In the genomic region with DNA sequence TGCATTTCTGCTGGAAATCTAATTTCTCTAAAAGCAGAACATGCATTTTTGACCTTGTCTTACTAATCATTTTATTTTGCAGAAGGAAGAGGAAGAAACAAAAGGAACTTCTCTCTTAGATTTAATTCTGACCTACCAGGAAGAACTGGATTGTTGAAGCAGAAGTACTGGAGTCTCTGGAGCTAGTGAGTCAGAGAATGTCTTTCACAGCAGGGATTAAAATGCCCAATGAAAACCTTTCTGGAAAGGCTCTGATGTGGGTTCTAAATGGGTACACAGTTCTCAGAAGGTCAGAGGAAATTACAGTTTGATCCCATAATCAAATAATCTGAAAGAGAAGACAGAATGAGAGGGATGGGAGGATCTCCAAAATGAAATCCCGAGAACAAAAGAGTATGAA, we compare ENCODE assay signal across 33 cellular contexts.
DNase-seq lines count a peak whose midpoint lies in the region; ATAC-seq and TF ChIP-seq lines count a peak whose summit lies in the region.
"Had no signal": no experiment of that assay in that cellular context is flagged by ENCODE, and none has a peak within 500 bp of the region (broad histone marks: within the 10 kb centered on the region; RNA-seq: fewer than 3 reads in every experiment).

No MANE protein-coding gene starts in this region.

- no peaks in the 10 kb centered on the region for H3K9me2 ChIP-seq in HCT116 (ENCODE audit: insufficient read depth)

- peak overlapping the region; percentile 33 for H3K4me2 ChIP-seq in HCT116 (ENCODE audit: low read length)

- intact Hi-C loops in HCT116 (cut with micrococcal nuclease) = loop anchor here (10.0 kb wide), 1 partner anchor 185 kb away; no protein-coding TSS in a partner anchor

- no peaks in the 10 kb centered on the region for H3K79me2 ChIP-seq in HCT116 (ENCODE audit: insufficient read depth, low read length)

- BruUV-seq in HCT116 (replicated peaks; lab: Mats Ljungman, UMichigan) = no TSS peak

- H3K9ac ChIP-seq in HCT116 (ENCODE audit: low read length) = no peak overlapping the region

- H2AFZ ChIP-seq in HCT116 (ENCODE audit: low read depth, low read length, poor library complexity, severe bottlenecking) = no peak overlapping the region

- no peak; the same call in 1 of the 2 replicates for TF ChIP-seq RAD21 in HCT116 (IDR thresholded peaks at IDR 0.05; ENCODE audit: low read depth)

- H4K20me1 ChIP-seq in HCT116 (ENCODE audit: insufficient read depth) = no peaks in the 10 kb centered on the region

- no peaks in the 10 kb centered on the region; a peak in 1 of 4 replicates for H3K9me3 ChIP-seq in HCT116 (ENCODE audit: control insufficient read depth in 1 of 2, insufficient read depth in 1 of 2, low read depth in 1 of 2, low read length in 2 of 2)
- H3K9me3 ChIP-seq: neutrophil, prostate gland, thyroid gland had no signal

- CTCF ChIA-PET in HCT116 (lab: Charles Lee) = no interaction called here

- no peak overlapping the region for H3K4me3 ChIP-seq in HCT116 (replicated peaks in 1 of 2; ENCODE audit: low read depth in 1 of 2, low read length in 2 of 2)
- no peak overlapping the region for H3K4me3 ChIP-seq in astrocyte of the spinal cord (ENCODE audit: low read depth, low read length)
- H3K4me3 ChIP-seq: prostate gland, SK-N-MC, skin epidermis, thyroid gland had no signal

- peaks cover 0 to 12% of the 10 kb centered on the region in 2 experiments; a peak in 2 of 4 replicates for H3K4me1 ChIP-seq in HCT116 (ENCODE audit: control insufficient read depth in 1 of 2, insufficient read depth in 2 of 2, low read length in 2 of 2)
- H3K4me1 ChIP-seq: prostate gland had no signal

- POLR2A ChIA-PET in HCT116 (lab: Charles Lee) = no interaction called here

- in situ Hi-C loops in astrocyte of the spinal cord (cut with HindIII; ENCODE audit: low sequenced_read_pairs) = no loop called here

- H3K36me3 ChIP-seq in HCT116 (ENCODE audit: control insufficient read depth in 1 of 2, insufficient read depth in 2 of 2, low read length in 2 of 2) = no peaks in the 10 kb centered on the region
- H3K36me3 ChIP-seq: neutrophil, prostate gland, thyroid gland had no signal

- peak; percentile 67 for ATAC-seq in HCT116
- ATAC-seq: stimulated activated naive CD8-positive, alpha-beta T cell treated with anti-CD3 and anti-CD28 coated beads, Interleukin-15, amount 100 ng/mL, for 72 hours had no signal

- RAD21 ChIA-PET in HCT116 (lab: Charles Lee; ENCODE audit: low non-redundant PET in 1 of 2, low total read pairs in 2 of 2, uncharacterized antibody in 2 of 2, unreplicated experiment in 2 of 2) = no interaction called here

- H3K27ac ChIP-seq in HCT116 (ENCODE audit: low read depth, low read length) = no peak overlapping the region
- H3K27ac ChIP-seq: neutrophil, prostate gland, RWPE1, SK-N-MC, thyroid gland, VCaP had no signal

- DNase-seq in COLO829 (ENCODE audit: low spot score) (peak; percentile 50), HCT116 (ENCODE audit: low read depth, low spot score) (peak; percentile 31), astrocyte of the spinal cord (ENCODE audit: low read depth, low spot score) (peak; percentile 43), medulla oblongata (ENCODE audit: extremely low spot score) (peak; percentile 27), AG08396 (ENCODE audit: low spot score) (no peak), UCSD-AML1 (lab: John Stamatoyannopoulos, UW; ENCODE audit: unreplicated experiment) (no peak), retina (no peak)
- no peak for DNase-seq in activated effector memory CD4-positive, alpha-beta T cell treated with anti-CD3 and anti-CD28 coated beads, Interleukin-2, amount 50 U/mL, for 16 hours
- DNase-seq: activated CD4-positive, alpha-beta T cell treated with anti-CD3 and anti-CD28 coated beads for 4 hours; activated T-cell treated with anti-CD3 and anti-CD28 coated beads, Interleukin-2, amount 50 U/mL, for 24 hours; CD4-positive, alpha-beta T cell; effector CD8-positive, alpha-beta T cell; erythroblast; foreskin fibroblast; GOT3; IMR-90; left cardiac atrium; mesendoderm; NCI-H1417; NCI-H2081; NCI-H446; NCI-H774; stimulated activated CD4-positive, alpha-beta T cell treated with anti-CD3 and anti-CD28 coated beads, Interleukin-1b, Interleukin-23, amount 100 ng/mL, for 48 hours; stimulated activated CD8-positive, alpha-beta memory T cell treated with anti-CD3 and anti-CD28 coated beads, Interleukin-4, amount 100 ng/mL, for 48 hours; stimulated activated naive CD8-positive, alpha-beta T cell treated with anti-CD3 and anti-CD28 coated beads, Interleukin-15, amount 100 ng/mL, for 72 hours; T-helper 2 cell; thyroid gland had no signal

- TF ChIP-seq CTCF in HCT116 (IDR thresholded peaks at IDR 0.05 in 2 of 3, conservative IDR thresholded peaks at IDR 0.05 in 1 of 3; ENCODE audit: borderline replicate concordance in 1 of 3, insufficient read depth in 1 of 3, low read depth in 2 of 3, low read length in 2 of 3) = no peak
- TF ChIP-seq CTCF in astrocyte of the spinal cord (IDR thresholded peaks at IDR 0.05; ENCODE audit: low read depth, low read length) = no peak

- no peak for TF ChIP-seq POLR2A in HCT116 (IDR thresholded peaks at IDR 0.05; ENCODE audit: borderline replicate concordance, extremely low read depth, insufficient read depth, insufficient read length)

- no peaks in the 10 kb centered on the region for H3K27me3 ChIP-seq in HCT116 (ENCODE audit: insufficient read depth, low read length)
- H3K27me3 ChIP-seq: thyroid gland had no signal

TF ChIP-seq in HCT116, 20 proteins besides CTCF, POLR2A, EP300 and RAD21:
- TF ChIP-seq SP1 (IDR thresholded peaks at IDR 0.05; ENCODE audit: low read depth) (peak; percentile 59; the same call in 1 of the 2 replicates), FOSL1 (IDR thresholded peaks at IDR 0.05; ENCODE audit: low read depth) (peak; percentile 40; the same call in 1 of the 2 replicates), JUND (IDR thresholded peaks at IDR 0.05) (peak; percentile 52)
- TF ChIP-seq, protein P1, sequence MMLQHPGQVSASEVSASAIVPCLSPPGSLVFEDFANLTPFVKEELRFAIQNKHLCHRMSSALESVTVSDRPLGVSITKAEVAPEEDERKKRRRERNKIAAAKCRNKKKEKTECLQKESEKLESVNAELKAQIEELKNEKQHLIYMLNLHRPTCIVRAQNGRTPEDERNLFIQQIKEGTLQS (IDR thresholded peaks at IDR 0.05) = no peak

Comparison
In these comparisons a context has a peak if more than half of its experiments do, and no peak if none do; other contexts are left out.
1. DNase-seq: peak in COLO829 (single experiment), HCT116 (single experiment), astrocyte of the spinal cord (single experiment) and medulla oblongata (single experiment); none in activated effector memory CD4-positive, alpha-beta T cell treated with anti-CD3 and anti-CD28 coated beads, Interleukin-2, amount 50 U/mL, for 16 hours (single experiment), AG08396 (single experiment), UCSD-AML1 (single experiment) and retina (single experiment).